Comparison of ENCODE assay signal across 19 cellular contexts in the genomic region with DNA sequence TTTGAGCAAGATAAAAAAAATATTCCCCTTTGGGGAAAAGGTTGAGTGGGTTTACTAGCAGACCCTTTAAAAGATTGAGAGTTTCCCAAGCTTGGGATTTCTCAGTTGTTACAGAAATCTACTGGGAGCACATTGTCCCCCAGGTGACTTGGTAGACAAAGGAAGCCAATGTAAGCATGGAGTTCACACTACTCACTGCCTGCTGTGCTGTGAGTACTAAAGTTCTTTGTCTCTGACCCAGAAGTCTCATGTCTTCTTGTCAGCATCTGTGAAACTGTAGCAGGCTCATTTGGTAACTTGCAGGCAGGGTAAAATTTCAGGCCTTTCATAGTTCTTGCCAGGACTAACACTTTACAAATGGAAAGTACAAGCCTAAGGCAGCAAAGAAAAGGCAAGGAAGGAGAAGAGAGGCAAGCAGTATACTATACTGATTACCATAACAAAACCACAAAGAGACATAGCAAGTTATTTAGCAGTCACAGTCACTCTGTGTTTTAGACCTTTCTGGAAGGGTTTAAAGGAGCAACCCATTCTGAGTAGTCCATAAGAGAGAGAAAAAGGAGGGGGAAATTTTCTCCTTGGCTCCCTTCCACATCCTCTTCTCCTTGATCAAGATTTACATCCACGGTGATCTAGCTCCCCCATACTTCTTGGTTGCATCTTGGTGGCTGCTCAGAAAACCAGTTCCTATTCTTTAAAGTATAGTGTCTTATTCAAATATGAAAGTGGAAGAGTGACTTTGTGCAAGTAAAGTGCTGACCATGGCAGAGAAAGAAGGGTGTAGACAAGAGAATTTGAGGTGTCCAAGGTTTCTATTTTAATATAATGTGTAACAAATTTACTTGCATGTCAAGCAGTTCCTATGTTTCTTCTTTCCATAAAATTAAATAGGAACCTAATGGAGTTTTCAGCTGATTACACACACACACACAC.
DNase-seq lines count a peak whose midpoint lies in the region; ATAC-seq and TF ChIP-seq lines count a peak whose summit lies in the region.
"Had no signal": no experiment of that assay in that cellular context is flagged by ENCODE, and none has a peak within 500 bp of the region (broad histone marks: within the 10 kb centered on the region; RNA-seq: fewer than 3 reads in every experiment).

No MANE protein-coding gene starts in this region.

- no peaks in the 10 kb centered on the region for H4K20me1 ChIP-seq in MM.1S (ENCODE audit: insufficient read depth, low read length)

- H3K4me3 ChIP-seq in MM.1S (ENCODE audit: low read length) = no peak overlapping the region; the same call in 1 of the 2 replicates
- no peak overlapping the region for H3K4me3 ChIP-seq in choroid plexus epithelial cell (ENCODE audit: low read depth, low read length)
- no peak overlapping the region for H3K4me3 ChIP-seq in mesendoderm (ENCODE audit: low read length)
- no peak overlapping the region for H3K4me3 ChIP-seq in gastrocnemius medialis
- H3K4me3 ChIP-seq in right lobe of liver = no peak overlapping the region
- H3K4me3 ChIP-seq: SJCRH30 had no signal

- H2AK5ac ChIP-seq in mesendoderm (ENCODE audit: low read length) = no peak overlapping the region

- no peaks in the 10 kb centered on the region for H3K79me1 ChIP-seq in mesendoderm (ENCODE audit: low read length)

- H3K9me2 ChIP-seq in MM.1S (replicated peaks; ENCODE audit: insufficient read depth, low read length) = no peaks in the 10 kb centered on the region

- H3K4ac ChIP-seq in mesendoderm (ENCODE audit: low read depth, low read length) = no peak overlapping the region

- ATAC-seq in gastrocnemius medialis (no peak), right lobe of liver (no peak)
- ATAC-seq: PC-3 had no signal

- no peaks in the 10 kb centered on the region for H3K27me3 ChIP-seq in MM.1S (replicated peaks; ENCODE audit: insufficient read depth, low read length)
- H3K27me3 ChIP-seq in mesendoderm (ENCODE audit: insufficient read depth, low read length, poor library complexity) = no peaks in the 10 kb centered on the region
- H3K27me3 ChIP-seq in gastrocnemius medialis = no peaks in the 10 kb centered on the region
- no peaks in the 10 kb centered on the region for H3K27me3 ChIP-seq in right lobe of liver
- H3K27me3 ChIP-seq: SJCRH30 had no signal

- H3K79me2 ChIP-seq in MM.1S (ENCODE audit: low read length) (no peaks in the 10 kb centered on the region), mesendoderm (ENCODE audit: control insufficient read depth, insufficient read depth, low read length) (no peaks in the 10 kb centered on the region)

- H3K23ac ChIP-seq in mesendoderm (ENCODE audit: low read length) = no peak overlapping the region

- H2BK120ac ChIP-seq in mesendoderm (ENCODE audit: low read depth, low read length) = no peak overlapping the region

- H3K9me3 ChIP-seq in MM.1S (replicated peaks; ENCODE audit: insufficient read depth, low read length) (no peaks in the 10 kb centered on the region), gastrocnemius medialis (no peaks in the 10 kb centered on the region), right lobe of liver (no peaks in the 10 kb centered on the region)
- H3K9me3 ChIP-seq: SJCRH30 had no signal

- no peak overlapping the region for H4K8ac ChIP-seq in mesendoderm (ENCODE audit: low read depth, low read length)

- H3K4me2 ChIP-seq in MM.1S (ENCODE audit: low read depth, low read length) (peak overlapping the region; percentile 42), mesendoderm (ENCODE audit: low read length) (no peak overlapping the region)

- H3K4me1 ChIP-seq in MM.1S (ENCODE audit: low read length) = peaks cover 25% of the 10 kb centered on the region
- H3K4me1 ChIP-seq in mesendoderm (ENCODE audit: control insufficient read depth, low read depth, low read length) = no peaks in the 10 kb centered on the region
- no peaks in the 10 kb centered on the region for H3K4me1 ChIP-seq in gastrocnemius medialis
- no peaks in the 10 kb centered on the region for H3K4me1 ChIP-seq in right lobe of liver
- H3K4me1 ChIP-seq: SJCRH30 had no signal

- TF ChIP-seq POLR2A in gastrocnemius medialis (IDR thresholded peaks at IDR 0.05) (no peak), right lobe of liver (IDR thresholded peaks at IDR 0.05) (no peak)

- in situ Hi-C loops in gastrocnemius medialis (cut with MboI; ENCODE audit: low sequenced_read_pairs in 4 of 4) = loop anchor here in 2 of 4 donors (10.0 to 25.0 kb wide), 2 partner anchors 154 to 226 kb away; no protein-coding TSS in a partner anchor

- H3F3A ChIP-seq in MM.1S (ENCODE audit: insufficient read depth, low read length) = peaks cover 20% of the 10 kb centered on the region; the same call in 1 of the 2 replicates

- H3K36me3 ChIP-seq in MM.1S (replicated peaks; ENCODE audit: insufficient read depth, low read length) = no peaks in the 10 kb centered on the region
- no peaks in the 10 kb centered on the region for H3K36me3 ChIP-seq in mesendoderm (ENCODE audit: control insufficient read depth, insufficient read depth, low read length)
- no peaks in the 10 kb centered on the region for H3K36me3 ChIP-seq in gastrocnemius medialis
- no peaks in the 10 kb centered on the region for H3K36me3 ChIP-seq in right lobe of liver
- H3K36me3 ChIP-seq: SJCRH30 had no signal

- intact Hi-C loops in gastrocnemius medialis (cut with DNase I; ENCODE audit: low total_unique reads) = loop anchor here (10.0 kb wide), 2 partner anchors 234 to 266 kb away; no protein-coding TSS in a partner anchor
- intact Hi-C loops in right lobe of liver (cut with DNase I) = loop anchor here in 1 of 2 donors (10.0 kb wide), 1 partner anchor 154 kb away; no protein-coding TSS in a partner anchor

- WGBS in mesendoderm (ENCODE audit: extremely low coverage, insufficient coverage, low lambda C conversion rate) = no CpG with 5 or more reads among the region's 1 CpG
- WGBS in right lobe of liver (ENCODE audit: insufficient coverage, low coverage, low lambda C conversion rate, missing lambda C conversion rate) = 58% methylated on average over 1 of the region's 1 CpG

- peak overlapping the region; percentile 81 for H2AFZ ChIP-seq in MM.1S (ENCODE audit: low read length)

- no peak overlapping the region for H4K5ac ChIP-seq in mesendoderm (ENCODE audit: low read length)

- TF ChIP-seq CTCF in MM.1S (IDR thresholded peaks at IDR 0.05; ENCODE audit: low read length) = no peak
- no peak for TF ChIP-seq CTCF in choroid plexus epithelial cell (conservative IDR thresholded peaks at IDR 0.05; ENCODE audit: low read depth, low read length)
- TF ChIP-seq CTCF in gastrocnemius medialis (IDR thresholded peaks at IDR 0.05 in 4 of 5, conservative IDR thresholded peaks at IDR 0.05 in 1 of 5) = no peak
- no peak for TF ChIP-seq CTCF in right lobe of liver (IDR thresholded peaks at IDR 0.05)

- H3K9ac ChIP-seq in MM.1S (ENCODE audit: low read length) (no peak overlapping the region; the same call in 1 of the 2 replicates), mesendoderm (ENCODE audit: low read length) (no peak overlapping the region)

- H3K27ac ChIP-seq in MM.1S (ENCODE audit: low read length) (peak overlapping the region; percentile 44; the same call in 1 of the 2 replicates), mesendoderm (ENCODE audit: low read depth, low read length) (no peak overlapping the region), gastrocnemius medialis (no peak overlapping the region), right lobe of liver (no peak overlapping the region)
- H3K27ac ChIP-seq: 22Rv1, SJCRH30 had no signal

- peak; percentile 42 for DNase-seq in ELF-1 (ENCODE audit: low read depth, low spot score)
- peak; percentile 65 for DNase-seq in MM.1S
- peak; percentile 6 for DNase-seq in choroid plexus epithelial cell (ENCODE audit: low read depth)
- peak; percentile 18 for DNase-seq in mesendoderm
- no peak for DNase-seq in gastrocnemius medialis
- DNase-seq in right lobe of liver = no peak
- no peak for DNase-seq in SIG-M5 (lab: John Stamatoyannopoulos, UW)
- DNase-seq in stimulated activated CD4-positive, alpha-beta T cell treated with anti-CD3 and anti-CD28 coated beads, Interleukin-4, amount 100 ng/mL, for 4 hours = no peak
- DNase-seq: DMS79 treated with DMSO at 0.1 percent for 48 hours, H7, Kasumi-1, NCI-H1092 treated with DMSO at 0.1 percent for 48 hours, NCI-H2081, NCI-H2171 treated with DMSO at 0.1 percent for 48 hours, NCI-H446, NCI-H526 treated with DMSO at 0.1 percent for 48 hours, PC-3, SJCRH30 had no signal

- no peak overlapping the region for H2BK5ac ChIP-seq in mesendoderm (ENCODE audit: low read length)

- H3K18ac ChIP-seq in mesendoderm (ENCODE audit: low read length) = no peak overlapping the region

- H2BK15ac ChIP-seq in mesendoderm (replicated peaks; ENCODE audit: low read depth) = no peak overlapping the region

- H3K56ac ChIP-seq in mesendoderm (ENCODE audit: low read length) = no peak overlapping the region

Comparison
In these comparisons a context has a peak if more than half of its experiments do, and no peak if none do; other contexts are left out.
1. DNase-seq: peak in ELF-1 (single experiment), MM.1S (single experiment), choroid plexus epithelial cell (single experiment) and mesendoderm (single experiment); none in gastrocnemius medialis (0 of 2), right lobe of liver (0 of 3), SIG-M5 (single experiment) and stimulated activated CD4-positive, alpha-beta T cell treated with anti-CD3 and anti-CD28 coated beads, Interleukin-4, amount 100 ng/mL, for 4 hours (0 of 2).